Comparison of ENCODE assay signal across 1 cellular context in genomic region chr4:19301527-19301926, GRCh38.
TF ChIP-seq lines count a peak whose summit lies in the region.

No MANE protein-coding gene starts in this region.

TF ChIP-seq in GM23338, 12 proteins besides CTCF, POLR2A, EP300 and RAD21 (continued from another document):
- TF ChIP-seq, protein P1, sequence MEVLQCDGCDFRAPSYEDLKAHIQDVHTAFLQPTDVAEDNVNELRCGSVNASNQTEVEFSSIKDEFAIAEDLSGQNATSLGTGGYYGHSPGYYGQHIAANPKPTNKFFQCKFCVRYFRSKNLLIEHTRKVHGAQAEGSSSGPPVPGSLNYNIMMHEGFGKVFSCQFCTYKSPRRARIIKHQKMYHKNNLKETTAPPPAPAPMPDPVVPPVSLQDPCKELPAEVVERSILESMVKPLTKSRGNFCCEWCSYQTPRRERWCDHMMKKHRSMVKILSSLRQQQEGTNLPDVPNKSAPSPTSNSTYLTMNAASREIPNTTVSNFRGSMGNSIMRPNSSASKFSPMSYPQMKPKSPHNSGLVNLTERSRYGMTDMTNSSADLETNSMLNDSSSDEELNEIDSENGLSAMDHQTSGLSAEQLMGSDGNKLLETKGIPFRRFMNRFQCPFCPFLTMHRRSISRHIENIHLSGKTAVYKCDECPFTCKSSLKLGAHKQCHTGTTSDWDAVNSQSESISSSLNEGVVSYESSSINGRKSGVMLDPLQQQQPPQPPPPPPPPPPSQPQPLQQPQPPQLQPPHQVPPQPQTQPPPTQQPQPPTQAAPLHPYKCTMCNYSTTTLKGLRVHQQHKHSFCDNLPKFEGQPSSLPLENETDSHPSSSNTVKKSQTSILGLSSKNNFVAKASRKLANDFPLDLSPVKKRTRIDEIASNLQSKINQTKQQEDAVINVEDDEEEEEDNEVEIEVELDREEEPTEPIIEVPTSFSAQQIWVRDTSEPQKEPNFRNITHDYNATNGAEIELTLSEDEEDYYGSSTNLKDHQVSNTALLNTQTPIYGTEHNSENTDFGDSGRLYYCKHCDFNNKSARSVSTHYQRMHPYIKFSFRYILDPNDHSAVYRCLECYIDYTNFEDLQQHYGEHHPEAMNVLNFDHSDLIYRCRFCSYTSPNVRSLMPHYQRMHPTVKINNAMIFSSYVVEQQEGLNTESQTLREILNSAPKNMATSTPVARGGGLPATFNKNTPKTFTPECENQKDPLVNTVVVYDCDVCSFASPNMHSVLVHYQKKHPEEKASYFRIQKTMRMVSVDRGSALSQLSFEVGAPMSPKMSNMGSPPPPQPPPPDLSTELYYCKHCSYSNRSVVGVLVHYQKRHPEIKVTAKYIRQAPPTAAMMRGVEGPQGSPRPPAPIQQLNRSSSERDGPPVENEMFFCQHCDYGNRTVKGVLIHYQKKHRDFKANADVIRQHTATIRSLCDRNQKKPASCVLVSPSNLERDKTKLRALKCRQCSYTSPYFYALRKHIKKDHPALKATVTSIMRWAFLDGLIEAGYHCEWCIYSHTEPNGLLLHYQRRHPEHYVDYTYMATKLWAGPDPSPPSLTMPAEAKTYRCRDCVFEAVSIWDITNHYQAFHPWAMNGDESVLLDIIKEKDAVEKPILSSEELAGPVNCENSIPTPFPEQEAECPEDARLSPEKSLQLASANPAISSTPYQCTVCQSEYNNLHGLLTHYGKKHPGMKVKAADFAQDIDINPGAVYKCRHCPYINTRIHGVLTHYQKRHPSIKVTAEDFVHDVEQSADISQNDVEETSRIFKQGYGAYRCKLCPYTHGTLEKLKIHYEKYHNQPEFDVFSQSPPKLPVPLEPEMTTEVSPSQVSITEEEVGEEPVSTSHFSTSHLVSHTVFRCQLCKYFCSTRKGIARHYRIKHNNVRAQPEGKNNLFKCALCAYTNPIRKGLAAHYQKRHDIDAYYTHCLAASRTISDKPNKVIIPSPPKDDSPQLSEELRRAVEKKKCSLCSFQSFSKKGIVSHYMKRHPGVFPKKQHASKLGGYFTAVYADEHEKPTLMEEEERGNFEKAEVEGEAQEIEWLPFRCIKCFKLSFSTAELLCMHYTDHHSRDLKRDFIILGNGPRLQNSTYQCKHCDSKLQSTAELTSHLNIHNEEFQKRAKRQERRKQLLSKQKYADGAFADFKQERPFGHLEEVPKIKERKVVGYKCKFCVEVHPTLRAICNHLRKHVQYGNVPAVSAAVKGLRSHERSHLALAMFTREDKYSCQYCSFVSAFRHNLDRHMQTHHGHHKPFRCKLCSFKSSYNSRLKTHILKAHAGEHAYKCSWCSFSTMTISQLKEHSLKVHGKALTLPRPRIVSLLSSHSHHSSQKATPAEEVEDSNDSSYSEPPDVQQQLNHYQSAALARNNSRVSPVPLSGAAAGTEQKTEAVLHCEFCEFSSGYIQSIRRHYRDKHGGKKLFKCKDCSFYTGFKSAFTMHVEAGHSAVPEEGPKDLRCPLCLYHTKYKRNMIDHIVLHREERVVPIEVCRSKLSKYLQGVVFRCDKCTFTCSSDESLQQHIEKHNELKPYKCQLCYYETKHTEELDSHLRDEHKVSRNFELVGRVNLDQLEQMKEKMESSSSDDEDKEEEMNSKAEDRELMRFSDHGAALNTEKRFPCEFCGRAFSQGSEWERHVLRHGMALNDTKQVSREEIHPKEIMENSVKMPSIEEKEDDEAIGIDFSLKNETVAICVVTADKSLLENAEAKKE (CRISPR knock-in tag; IDR thresholded peaks at IDR 0.05), result no peak
TF ChIP-seq in GM23338: peak in this region for 0.
